Comparison of ENCODE assay signal across 9 cellular contexts in the genomic region with DNA sequence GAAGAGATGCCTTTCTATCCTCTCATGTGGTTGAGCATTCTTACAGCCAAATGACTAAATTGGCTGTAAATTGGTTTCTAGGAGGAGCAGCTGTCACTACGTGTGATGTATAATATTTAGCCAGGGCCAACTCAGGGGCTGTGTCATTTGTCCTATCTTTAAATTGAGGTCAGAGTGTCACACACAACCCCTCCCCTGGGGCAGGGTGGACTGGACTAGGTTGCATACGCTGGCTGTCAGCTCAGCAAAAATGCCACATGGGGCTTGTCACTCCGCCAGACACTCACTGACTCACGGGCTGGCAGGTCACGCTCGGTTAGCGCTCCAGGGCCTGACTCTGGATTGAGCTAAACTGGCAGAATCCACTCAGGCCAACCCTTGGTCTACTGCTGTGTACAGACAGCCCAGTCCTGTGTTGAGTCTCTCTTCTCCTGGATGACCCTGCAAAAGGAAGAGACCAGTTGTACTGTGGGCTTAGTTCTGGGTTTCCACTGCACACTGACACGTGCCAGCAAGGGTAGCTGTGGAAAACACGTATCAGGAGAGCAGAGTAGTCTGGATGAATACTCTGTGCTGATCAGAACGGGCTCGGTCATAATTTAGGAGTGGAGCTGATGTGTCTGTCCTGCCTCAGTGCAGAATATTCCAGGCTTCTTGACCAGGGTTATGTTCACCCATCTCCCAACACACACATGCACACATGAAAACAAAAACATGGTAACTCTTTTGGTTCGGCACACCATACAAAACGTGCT. TPM values are rescaled to one million over a fixed set of nuclear protein-coding genes. Genes with fewer than 3 reads are reported as not detected.
A peak's percentile ranks its signal among the peaks of the same experiment; 100 is the strongest.
DNase-seq lines count a peak whose midpoint lies in the region; ATAC-seq and TF ChIP-seq lines count a peak whose summit lies in the region.
"Had no signal": no experiment of that assay in that cellular context is flagged by ENCODE, and none has a peak within 500 bp of the region (broad histone marks: within the 10 kb centered on the region; RNA-seq: fewer than 3 reads in every experiment).

No MANE protein-coding gene starts in this region.

- H4K20me1 ChIP-seq in mammary epithelial cell (ENCODE audit: insufficient read depth, low read length): no peaks in the 10 kb centered on the region

- H3K36me3 ChIP-seq in mammary epithelial cell (ENCODE audit: insufficient read depth, low read length): no peaks in the 10 kb centered on the region

- H3K27ac ChIP-seq in mammary epithelial cell (ENCODE audit: insufficient read depth, low read depth, low read length): no peak overlapping the region
- H3K27ac ChIP-seq: HL-60 had no signal

- intact Hi-C loops in mammary epithelial cell (cut with micrococcal nuclease): no loop called here

- no peak overlapping the region for H2AFZ ChIP-seq in mammary epithelial cell (ENCODE audit: low read depth, low read length)

- H3K9me3 Mint-ChIP-seq in activated T-cell treated with anti-CD3 and anti-CD28 coated beads, Interleukin-2, amount 50 U/mL, for 24 hours: no peaks in the 10 kb centered on the region

- no TSS peak for BruUV-seq in mammary epithelial cell (replicated peaks; lab: Mats Ljungman, UMichigan)

- in situ Hi-C loops in mammary epithelial cell (cut with MboI; ENCODE audit: low sequenced_read_pairs in 2 of 2): no loop called here

- CTCF ChIA-PET in mammary epithelial cell (lab: Charles Lee; ENCODE audit: low non-redundant PET): no interaction called here

- peaks cover 5% of the 10 kb centered on the region for H3K4me1 Mint-ChIP-seq in activated T-cell treated with anti-CD3 and anti-CD28 coated beads, Interleukin-2, amount 50 U/mL, for 24 hours (ENCODE audit: low read depth)

- peaks cover 24% of the 10 kb centered on the region for H3K4me1 ChIP-seq in mammary epithelial cell (ENCODE audit: insufficient read depth, low read length)

- H3K27ac Mint-ChIP-seq in activated T-cell treated with anti-CD3 and anti-CD28 coated beads, Interleukin-2, amount 50 U/mL, for 24 hours: no peak overlapping the region

- no peak for TF ChIP-seq CTCF in mammary epithelial cell (conservative IDR thresholded peaks at IDR 0.05 in 1 of 2, IDR thresholded peaks at IDR 0.05 in 1 of 2; ENCODE audit: extremely low read depth in 1 of 2, insufficient read depth in 1 of 2, low read depth in 1 of 2, low read length in 2 of 2)

- WGBS in mammary epithelial cell (ENCODE audit: low coverage, missing lambda C conversion rate): 58% methylated on average over 13 of the region's 13 CpGs

- no peak overlapping the region for H3K4me3 Mint-ChIP-seq in activated T-cell treated with anti-CD3 and anti-CD28 coated beads, Interleukin-2, amount 50 U/mL, for 24 hours

- H3K4me2 ChIP-seq in mammary epithelial cell (ENCODE audit: insufficient read depth, low read depth, low read length): no peak overlapping the region

- H3K79me2 ChIP-seq in mammary epithelial cell (ENCODE audit: insufficient read depth, low read length): no peaks in the 10 kb centered on the region

- no peaks in the 10 kb centered on the region for H3K27me3 ChIP-seq in mammary epithelial cell (ENCODE audit: insufficient read depth, low read length)

- peaks cover 20% of the 10 kb centered on the region for H3K36me3 Mint-ChIP-seq in activated T-cell treated with anti-CD3 and anti-CD28 coated beads, Interleukin-2, amount 50 U/mL, for 24 hours (ENCODE audit: low read depth)

- H3K9ac ChIP-seq in mammary epithelial cell (ENCODE audit: insufficient read depth, low read length): no peak overlapping the region

- H3K27me3 Mint-ChIP-seq in activated T-cell treated with anti-CD3 and anti-CD28 coated beads, Interleukin-2, amount 50 U/mL, for 24 hours: no peaks in the 10 kb centered on the region

- peak; percentile 89 for DNase-seq in AG20443 (ENCODE audit: low spot score)
- peak; percentile 58 for DNase-seq in NCI-H1694 treated with DMSO at 0.1 percent for 48 hours (lab: John Stamatoyannopoulos, UW)
- peak; percentile 74 for DNase-seq in mammary epithelial cell
- peak; percentile 51 to 55 for DNase-seq in lung microvascular endothelial cell (ENCODE audit: low read depth in 2 of 2)
- no peak for DNase-seq in globus pallidus (ENCODE audit: low spot score)
- no peak for DNase-seq in activated T-cell treated with anti-CD3 and anti-CD28 coated beads, Interleukin-2, amount 50 U/mL, for 1 hour
- no peak for DNase-seq in activated T-cell treated with anti-CD3 and anti-CD28 coated beads, Interleukin-2, amount 50 U/mL, for 24 hours

- no peak overlapping the region for H3K4me3 ChIP-seq in mammary epithelial cell (replicated peaks in 1 of 3; ENCODE audit: insufficient read depth in 1 of 3, low read depth in 2 of 3, low read length in 3 of 3)

- no peak for ATAC-seq in HG02973 (IDR thresholded peaks at IDR 0.05; ENCODE audit: unreplicated experiment)

- H3K9me3 ChIP-seq in mammary epithelial cell (replicated peaks; ENCODE audit: insufficient read depth, low read length): no peaks in the 10 kb centered on the region

- dilution Hi-C loops in mammary epithelial cell (cut with HindIII; ENCODE audit: low sequenced_read_pairs): no loop called here

RNA-seq across cellular contexts. Expression of a gene that starts 29.1 kb away (rescaled TPM):
- under 1 TPM; 0.31 to 0.33 TPM for total RNA-seq in mammary epithelial cell
- 0.49 TPM for polyA plus RNA-seq in mammary epithelial cell
- 1.7 TPM for polyA minus RNA-seq in mammary epithelial cell
- 0.87 and 1.8 TPM in 2 replicates for total RNA-seq in lung microvascular endothelial cell

Comparison
In these comparisons a context has a peak if more than half of its experiments do, and no peak if none do; other contexts are left out.
1. DNase-seq: peak in AG20443 (single experiment), NCI-H1694 treated with DMSO at 0.1 percent for 48 hours (single experiment), mammary epithelial cell (single experiment) and lung microvascular endothelial cell (2 of 2); none in globus pallidus (single experiment), activated T-cell treated with anti-CD3 and anti-CD28 coated beads, Interleukin-2, amount 50 U/mL, for 1 hour (single experiment) and activated T-cell treated with anti-CD3 and anti-CD28 coated beads, Interleukin-2, amount 50 U/mL, for 24 hours (single experiment).